ENCODE assay signal across 1 cellular context in the genomic region with DNA sequence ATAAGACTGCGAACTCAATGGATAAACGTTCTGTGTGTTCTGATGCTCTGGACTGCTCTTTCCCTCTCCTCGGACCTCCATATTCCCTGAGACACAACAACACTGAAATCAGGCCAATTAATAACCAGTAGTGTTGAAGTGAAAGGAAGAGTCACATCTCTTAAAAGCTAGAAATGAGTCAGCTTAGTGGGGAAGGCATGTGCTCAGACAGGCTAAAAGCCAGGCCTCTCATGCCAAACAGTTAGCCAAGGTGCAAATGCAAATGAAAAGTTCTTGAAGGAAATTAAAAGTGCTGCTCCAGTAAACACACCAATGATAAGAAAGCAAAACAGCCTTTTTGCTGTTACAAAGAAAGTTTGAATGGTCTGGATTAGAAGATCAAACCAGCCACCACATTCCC.
A peak's percentile ranks its signal among the peaks of the same experiment; 100 is the strongest.
TF ChIP-seq lines count a peak whose summit lies in the region.

No MANE protein-coding gene starts in this region.

TF ChIP-seq in GM12878, 131 proteins besides CTCF, POLR2A, EP300 and RAD21 (continued from another document and continues in another):
- no peak for TF ChIP-seq DPF2 (IDR thresholded peaks at IDR 0.05)
- TF ChIP-seq, protein P1, sequence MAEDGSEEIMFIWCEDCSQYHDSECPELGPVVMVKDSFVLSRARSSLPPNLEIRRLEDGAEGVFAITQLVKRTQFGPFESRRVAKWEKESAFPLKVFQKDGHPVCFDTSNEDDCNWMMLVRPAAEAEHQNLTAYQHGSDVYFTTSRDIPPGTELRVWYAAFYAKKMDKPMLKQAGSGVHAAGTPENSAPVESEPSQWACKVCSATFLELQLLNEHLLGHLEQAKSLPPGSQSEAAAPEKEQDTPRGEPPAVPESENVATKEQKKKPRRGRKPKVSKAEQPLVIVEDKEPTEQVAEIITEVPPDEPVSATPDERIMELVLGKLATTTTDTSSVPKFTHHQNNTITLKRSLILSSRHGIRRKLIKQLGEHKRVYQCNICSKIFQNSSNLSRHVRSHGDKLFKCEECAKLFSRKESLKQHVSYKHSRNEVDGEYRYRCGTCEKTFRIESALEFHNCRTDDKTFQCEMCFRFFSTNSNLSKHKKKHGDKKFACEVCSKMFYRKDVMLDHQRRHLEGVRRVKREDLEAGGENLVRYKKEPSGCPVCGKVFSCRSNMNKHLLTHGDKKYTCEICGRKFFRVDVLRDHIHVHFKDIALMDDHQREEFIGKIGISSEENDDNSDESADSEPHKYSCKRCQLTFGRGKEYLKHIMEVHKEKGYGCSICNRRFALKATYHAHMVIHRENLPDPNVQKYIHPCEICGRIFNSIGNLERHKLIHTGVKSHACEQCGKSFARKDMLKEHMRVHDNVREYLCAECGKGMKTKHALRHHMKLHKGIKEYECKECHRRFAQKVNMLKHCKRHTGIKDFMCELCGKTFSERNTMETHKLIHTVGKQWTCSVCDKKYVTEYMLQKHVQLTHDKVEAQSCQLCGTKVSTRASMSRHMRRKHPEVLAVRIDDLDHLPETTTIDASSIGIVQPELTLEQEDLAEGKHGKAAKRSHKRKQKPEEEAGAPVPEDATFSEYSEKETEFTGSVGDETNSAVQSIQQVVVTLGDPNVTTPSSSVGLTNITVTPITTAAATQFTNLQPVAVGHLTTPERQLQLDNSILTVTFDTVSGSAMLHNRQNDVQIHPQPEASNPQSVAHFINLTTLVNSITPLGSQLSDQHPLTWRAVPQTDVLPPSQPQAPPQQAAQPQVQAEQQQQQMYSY (CRISPR knock-in tag; IDR thresholded peaks at IDR 0.05): no peak
- peak; percentile 80; the same call in 1 of the 2 replicates for TF ChIP-seq CBX5 (IDR thresholded peaks at IDR 0.05; ENCODE audit: low read depth)
- no peak for TF ChIP-seq NFXL1 (IDR thresholded peaks at IDR 0.05; ENCODE audit: borderline replicate concordance)
- no peak for TF ChIP-seq POU2F2 (IDR thresholded peaks at IDR 0.05; ENCODE audit: borderline replicate concordance, low read depth, low read length)
- no peak for TF ChIP-seq SIN3A (IDR thresholded peaks at IDR 0.05; ENCODE audit: low read depth, low read length)
- TF ChIP-seq, protein P2, sequence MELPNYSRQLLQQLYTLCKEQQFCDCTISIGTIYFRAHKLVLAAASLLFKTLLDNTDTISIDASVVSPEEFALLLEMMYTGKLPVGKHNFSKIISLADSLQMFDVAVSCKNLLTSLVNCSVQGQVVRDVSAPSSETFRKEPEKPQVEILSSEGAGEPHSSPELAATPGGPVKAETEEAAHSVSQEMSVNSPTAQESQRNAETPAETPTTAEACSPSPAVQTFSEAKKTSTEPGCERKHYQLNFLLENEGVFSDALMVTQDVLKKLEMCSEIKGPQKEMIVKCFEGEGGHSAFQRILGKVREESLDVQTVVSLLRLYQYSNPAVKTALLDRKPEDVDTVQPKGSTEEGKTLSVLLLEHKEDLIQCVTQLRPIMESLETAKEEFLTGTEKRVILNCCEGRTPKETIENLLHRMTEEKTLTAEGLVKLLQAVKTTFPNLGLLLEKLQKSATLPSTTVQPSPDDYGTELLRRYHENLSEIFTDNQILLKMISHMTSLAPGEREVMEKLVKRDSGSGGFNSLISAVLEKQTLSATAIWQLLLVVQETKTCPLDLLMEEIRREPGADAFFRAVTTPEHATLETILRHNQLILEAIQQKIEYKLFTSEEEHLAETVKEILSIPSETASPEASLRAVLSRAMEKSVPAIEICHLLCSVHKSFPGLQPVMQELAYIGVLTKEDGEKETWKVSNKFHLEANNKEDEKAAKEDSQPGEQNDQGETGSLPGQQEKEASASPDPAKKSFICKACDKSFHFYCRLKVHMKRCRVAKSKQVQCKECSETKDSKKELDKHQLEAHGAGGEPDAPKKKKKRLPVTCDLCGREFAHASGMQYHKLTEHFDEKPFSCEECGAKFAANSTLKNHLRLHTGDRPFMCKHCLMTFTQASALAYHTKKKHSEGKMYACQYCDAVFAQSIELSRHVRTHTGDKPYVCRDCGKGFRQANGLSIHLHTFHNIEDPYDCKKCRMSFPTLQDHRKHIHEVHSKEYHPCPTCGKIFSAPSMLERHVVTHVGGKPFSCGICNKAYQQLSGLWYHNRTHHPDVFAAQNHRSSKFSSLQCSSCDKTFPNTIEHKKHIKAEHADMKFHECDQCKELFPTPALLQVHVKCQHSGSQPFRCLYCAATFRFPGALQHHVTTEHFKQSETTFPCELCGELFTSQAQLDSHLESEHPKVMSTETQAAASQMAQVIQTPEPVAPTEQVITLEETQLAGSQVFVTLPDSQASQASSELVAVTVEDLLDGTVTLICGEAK (IDR thresholded peaks at IDR 0.05; ENCODE audit: borderline replicate concordance): no peak
- no peak for TF ChIP-seq ZBED1 (IDR thresholded peaks at IDR 0.05; ENCODE audit: borderline replicate concordance)
- TF ChIP-seq STAT1 (conservative IDR thresholded peaks at IDR 0.05): no peak
- peak; percentile 77 for TF ChIP-seq JUNB (IDR thresholded peaks at IDR 0.05)
- TF ChIP-seq ZNF622 (IDR thresholded peaks at IDR 0.05): no peak
- peak; percentile 73; the same call in 1 of the 2 replicates for TF ChIP-seq PAX5 (IDR thresholded peaks at IDR 0.05; ENCODE audit: borderline replicate concordance, low read depth, low read length)
- TF ChIP-seq GATAD2B (conservative IDR thresholded peaks at IDR 0.05; ENCODE audit: low read depth): no peak
- TF ChIP-seq MEF2B (IDR thresholded peaks at IDR 0.05; ENCODE audit: partially characterized antibody, poor library complexity, severe bottlenecking): no peak
- TF ChIP-seq NRF1 (conservative IDR thresholded peaks at IDR 0.05; ENCODE audit: low read depth, low read length): no peak
- peak; percentile 72; the same call in 1 of the 2 replicates for TF ChIP-seq ZNF217 (IDR thresholded peaks at IDR 0.05)
- no peak for TF ChIP-seq BACH1 (IDR thresholded peaks at IDR 0.05; ENCODE audit: borderline replicate concordance)
- no peak for TF ChIP-seq NR2C2 (IDR thresholded peaks at IDR 0.05; ENCODE audit: borderline replicate concordance, control insufficient read depth, insufficient read length, low read depth)
- TF ChIP-seq FOS (IDR thresholded peaks at IDR 0.05; ENCODE audit: borderline replicate concordance, extremely low read depth, insufficient read length): no peak
- TF ChIP-seq RAD51 (IDR thresholded peaks at IDR 0.05): no peak
- TF ChIP-seq, protein P3, sequence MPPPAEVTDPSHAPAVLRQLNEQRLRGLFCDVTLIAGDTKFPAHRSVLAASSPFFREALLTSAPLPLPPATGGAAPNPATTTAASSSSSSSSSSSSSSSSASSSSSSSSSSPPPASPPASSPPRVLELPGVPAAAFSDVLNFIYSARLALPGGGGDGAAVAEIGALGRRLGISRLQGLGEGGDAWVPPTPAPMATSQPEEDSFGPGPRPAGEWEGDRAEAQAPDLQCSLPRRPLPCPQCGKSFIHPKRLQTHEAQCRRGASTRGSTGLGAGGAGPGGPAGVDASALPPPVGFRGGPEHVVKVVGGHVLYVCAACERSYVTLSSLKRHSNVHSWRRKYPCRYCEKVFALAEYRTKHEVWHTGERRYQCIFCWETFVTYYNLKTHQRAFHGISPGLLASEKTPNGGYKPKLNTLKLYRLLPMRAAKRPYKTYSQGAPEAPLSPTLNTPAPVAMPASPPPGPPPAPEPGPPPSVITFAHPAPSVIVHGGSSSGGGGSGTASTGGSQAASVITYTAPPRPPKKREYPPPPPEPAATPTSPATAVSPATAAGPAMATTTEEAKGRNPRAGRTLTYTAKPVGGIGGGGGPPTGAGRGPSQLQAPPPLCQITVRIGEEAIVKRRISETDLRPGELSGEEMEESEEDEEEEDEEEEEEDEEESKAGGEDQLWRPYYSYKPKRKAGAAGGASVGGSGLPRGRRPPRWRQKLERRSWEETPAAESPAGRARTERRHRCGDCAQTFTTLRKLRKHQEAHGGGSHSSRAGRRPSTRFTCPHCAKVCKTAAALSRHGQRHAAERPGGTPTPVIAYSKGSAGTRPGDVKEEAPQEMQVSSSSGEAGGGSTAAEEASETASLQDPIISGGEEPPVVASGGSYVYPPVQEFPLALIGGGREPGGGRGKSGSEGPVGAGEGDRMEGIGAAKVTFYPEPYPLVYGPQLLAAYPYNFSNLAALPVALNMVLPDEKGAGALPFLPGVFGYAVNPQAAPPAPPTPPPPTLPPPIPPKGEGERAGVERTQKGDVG (CRISPR knock-in tag; IDR thresholded peaks at IDR 0.05): no peak
- peak; percentile 30; the same call in 1 of the 2 replicates for TF ChIP-seq MTA2 (IDR thresholded peaks at IDR 0.05; ENCODE audit: low read depth)
- TF ChIP-seq CREB1 (IDR thresholded peaks at IDR 0.05; ENCODE audit: low read depth): no peak
- TF ChIP-seq, protein P4, sequence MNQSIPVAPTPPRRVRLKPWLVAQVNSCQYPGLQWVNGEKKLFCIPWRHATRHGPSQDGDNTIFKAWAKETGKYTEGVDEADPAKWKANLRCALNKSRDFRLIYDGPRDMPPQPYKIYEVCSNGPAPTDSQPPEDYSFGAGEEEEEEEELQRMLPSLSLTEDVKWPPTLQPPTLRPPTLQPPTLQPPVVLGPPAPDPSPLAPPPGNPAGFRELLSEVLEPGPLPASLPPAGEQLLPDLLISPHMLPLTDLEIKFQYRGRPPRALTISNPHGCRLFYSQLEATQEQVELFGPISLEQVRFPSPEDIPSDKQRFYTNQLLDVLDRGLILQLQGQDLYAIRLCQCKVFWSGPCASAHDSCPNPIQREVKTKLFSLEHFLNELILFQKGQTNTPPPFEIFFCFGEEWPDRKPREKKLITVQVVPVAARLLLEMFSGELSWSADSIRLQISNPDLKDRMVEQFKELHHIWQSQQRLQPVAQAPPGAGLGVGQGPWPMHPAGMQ (IDR thresholded peaks at IDR 0.05; ENCODE audit: borderline replicate concordance): no peak
- TF ChIP-seq, protein P5, sequence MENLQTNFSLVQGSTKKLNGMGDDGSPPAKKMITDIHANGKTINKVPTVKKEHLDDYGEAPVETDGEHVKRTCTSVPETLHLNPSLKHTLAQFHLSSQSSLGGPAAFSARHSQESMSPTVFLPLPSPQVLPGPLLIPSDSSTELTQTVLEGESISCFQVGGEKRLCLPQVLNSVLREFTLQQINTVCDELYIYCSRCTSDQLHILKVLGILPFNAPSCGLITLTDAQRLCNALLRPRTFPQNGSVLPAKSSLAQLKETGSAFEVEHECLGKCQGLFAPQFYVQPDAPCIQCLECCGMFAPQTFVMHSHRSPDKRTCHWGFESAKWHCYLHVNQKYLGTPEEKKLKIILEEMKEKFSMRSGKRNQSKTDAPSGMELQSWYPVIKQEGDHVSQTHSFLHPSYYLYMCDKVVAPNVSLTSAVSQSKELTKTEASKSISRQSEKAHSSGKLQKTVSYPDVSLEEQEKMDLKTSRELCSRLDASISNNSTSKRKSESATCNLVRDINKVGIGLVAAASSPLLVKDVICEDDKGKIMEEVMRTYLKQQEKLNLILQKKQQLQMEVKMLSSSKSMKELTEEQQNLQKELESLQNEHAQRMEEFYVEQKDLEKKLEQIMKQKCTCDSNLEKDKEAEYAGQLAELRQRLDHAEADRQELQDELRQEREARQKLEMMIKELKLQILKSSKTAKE (IDR thresholded peaks at IDR 0.05; ENCODE audit: low read depth, poor library complexity, severe bottlenecking): no peak
- no peak for TF ChIP-seq MYB (IDR thresholded peaks at IDR 0.05; ENCODE audit: borderline replicate concordance, low read depth, low read length)
- TF ChIP-seq, protein P6, sequence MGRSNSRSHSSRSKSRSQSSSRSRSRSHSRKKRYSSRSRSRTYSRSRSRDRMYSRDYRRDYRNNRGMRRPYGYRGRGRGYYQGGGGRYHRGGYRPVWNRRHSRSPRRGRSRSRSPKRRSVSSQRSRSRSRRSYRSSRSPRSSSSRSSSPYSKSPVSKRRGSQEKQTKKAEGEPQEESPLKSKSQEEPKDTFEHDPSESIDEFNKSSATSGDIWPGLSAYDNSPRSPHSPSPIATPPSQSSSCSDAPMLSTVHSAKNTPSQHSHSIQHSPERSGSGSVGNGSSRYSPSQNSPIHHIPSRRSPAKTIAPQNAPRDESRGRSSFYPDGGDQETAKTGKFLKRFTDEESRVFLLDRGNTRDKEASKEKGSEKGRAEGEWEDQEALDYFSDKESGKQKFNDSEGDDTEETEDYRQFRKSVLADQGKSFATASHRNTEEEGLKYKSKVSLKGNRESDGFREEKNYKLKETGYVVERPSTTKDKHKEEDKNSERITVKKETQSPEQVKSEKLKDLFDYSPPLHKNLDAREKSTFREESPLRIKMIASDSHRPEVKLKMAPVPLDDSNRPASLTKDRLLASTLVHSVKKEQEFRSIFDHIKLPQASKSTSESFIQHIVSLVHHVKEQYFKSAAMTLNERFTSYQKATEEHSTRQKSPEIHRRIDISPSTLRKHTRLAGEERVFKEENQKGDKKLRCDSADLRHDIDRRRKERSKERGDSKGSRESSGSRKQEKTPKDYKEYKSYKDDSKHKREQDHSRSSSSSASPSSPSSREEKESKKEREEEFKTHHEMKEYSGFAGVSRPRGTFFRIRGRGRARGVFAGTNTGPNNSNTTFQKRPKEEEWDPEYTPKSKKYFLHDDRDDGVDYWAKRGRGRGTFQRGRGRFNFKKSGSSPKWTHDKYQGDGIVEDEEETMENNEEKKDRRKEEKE (IDR thresholded peaks at IDR 0.05): no peak
- peak; percentile 84 to 87 for TF ChIP-seq BHLHE40 (IDR thresholded peaks at IDR 0.05; ENCODE audit: borderline replicate concordance in 1 of 2, low read depth in 2 of 2, low read length in 1 of 2)
- TF ChIP-seq ZSCAN29 (IDR thresholded peaks at IDR 0.05): no peak
- TF ChIP-seq, protein P7, sequence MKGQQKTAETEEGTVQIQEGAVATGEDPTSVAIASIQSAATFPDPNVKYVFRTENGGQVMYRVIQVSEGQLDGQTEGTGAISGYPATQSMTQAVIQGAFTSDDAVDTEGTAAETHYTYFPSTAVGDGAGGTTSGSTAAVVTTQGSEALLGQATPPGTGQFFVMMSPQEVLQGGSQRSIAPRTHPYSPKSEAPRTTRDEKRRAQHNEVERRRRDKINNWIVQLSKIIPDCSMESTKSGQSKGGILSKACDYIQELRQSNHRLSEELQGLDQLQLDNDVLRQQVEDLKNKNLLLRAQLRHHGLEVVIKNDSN (IDR thresholded peaks at IDR 0.05; ENCODE audit: borderline replicate concordance, extremely low read length, insufficient read depth, low read depth, low read length): no peak
- TF ChIP-seq, protein P8, sequence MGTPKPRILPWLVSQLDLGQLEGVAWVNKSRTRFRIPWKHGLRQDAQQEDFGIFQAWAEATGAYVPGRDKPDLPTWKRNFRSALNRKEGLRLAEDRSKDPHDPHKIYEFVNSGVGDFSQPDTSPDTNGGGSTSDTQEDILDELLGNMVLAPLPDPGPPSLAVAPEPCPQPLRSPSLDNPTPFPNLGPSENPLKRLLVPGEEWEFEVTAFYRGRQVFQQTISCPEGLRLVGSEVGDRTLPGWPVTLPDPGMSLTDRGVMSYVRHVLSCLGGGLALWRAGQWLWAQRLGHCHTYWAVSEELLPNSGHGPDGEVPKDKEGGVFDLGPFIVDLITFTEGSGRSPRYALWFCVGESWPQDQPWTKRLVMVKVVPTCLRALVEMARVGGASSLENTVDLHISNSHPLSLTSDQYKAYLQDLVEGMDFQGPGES (IDR thresholded peaks at IDR 0.05): no peak
- no peak for TF ChIP-seq EGR1 (IDR thresholded peaks at IDR 0.05; ENCODE audit: borderline replicate concordance in 1 of 2, low read depth in 2 of 2, low read length in 2 of 2)
- TF ChIP-seq, protein P9, sequence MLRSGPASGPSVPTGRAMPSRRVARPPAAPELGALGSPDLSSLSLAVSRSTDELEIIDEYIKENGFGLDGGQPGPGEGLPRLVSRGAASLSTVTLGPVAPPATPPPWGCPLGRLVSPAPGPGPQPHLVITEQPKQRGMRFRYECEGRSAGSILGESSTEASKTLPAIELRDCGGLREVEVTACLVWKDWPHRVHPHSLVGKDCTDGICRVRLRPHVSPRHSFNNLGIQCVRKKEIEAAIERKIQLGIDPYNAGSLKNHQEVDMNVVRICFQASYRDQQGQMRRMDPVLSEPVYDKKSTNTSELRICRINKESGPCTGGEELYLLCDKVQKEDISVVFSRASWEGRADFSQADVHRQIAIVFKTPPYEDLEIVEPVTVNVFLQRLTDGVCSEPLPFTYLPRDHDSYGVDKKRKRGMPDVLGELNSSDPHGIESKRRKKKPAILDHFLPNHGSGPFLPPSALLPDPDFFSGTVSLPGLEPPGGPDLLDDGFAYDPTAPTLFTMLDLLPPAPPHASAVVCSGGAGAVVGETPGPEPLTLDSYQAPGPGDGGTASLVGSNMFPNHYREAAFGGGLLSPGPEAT (IDR thresholded peaks at IDR 0.05; ENCODE audit: low read depth): no peak
- no peak for TF ChIP-seq NR2F1 (conservative IDR thresholded peaks at IDR 0.05)
